1 cellular context compared by ENCODE assay signal in the genomic region with DNA sequence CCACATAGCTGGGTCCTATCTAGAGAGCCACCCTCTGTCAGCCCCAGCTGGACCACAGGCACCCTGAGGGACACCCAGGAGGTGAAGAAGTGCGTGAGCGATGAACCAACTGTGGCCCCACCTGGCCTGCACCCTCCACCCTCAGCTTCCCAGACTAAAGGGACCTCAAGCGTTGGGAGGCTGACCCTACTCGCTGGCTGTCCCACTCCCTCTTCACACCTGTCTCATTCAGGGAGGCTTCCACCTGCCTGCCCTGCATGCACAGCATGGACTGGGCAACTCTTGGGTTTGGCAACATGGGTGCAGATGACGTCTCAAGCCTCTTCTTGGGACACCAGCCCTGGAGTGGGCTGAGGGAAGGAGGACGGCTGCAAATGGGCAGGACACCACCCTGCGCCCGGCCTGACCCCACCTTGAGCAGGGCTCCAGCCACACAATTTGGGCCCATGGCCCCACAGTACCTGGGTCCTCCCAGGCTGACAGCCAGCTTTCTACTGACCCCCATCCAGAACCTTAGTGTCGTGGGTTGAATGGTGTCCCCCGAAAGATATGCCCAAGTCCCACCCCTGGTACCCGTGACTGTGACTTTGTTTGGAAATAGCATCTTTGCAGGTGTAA.
TF ChIP-seq lines count a peak whose summit lies in the region.

No MANE protein-coding gene starts in this region.

TF ChIP-seq in SK-N-SH, 30 proteins besides CTCF, POLR2A, EP300 and RAD21 (continued from another document):
- TF ChIP-seq, protein P1, sequence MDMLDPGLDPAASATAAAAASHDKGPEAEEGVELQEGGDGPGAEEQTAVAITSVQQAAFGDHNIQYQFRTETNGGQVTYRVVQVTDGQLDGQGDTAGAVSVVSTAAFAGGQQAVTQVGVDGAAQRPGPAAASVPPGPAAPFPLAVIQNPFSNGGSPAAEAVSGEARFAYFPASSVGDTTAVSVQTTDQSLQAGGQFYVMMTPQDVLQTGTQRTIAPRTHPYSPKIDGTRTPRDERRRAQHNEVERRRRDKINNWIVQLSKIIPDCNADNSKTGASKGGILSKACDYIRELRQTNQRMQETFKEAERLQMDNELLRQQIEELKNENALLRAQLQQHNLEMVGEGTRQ (IDR thresholded peaks at IDR 0.05; ENCODE audit: borderline replicate concordance, low read depth, low read length): no peak
- no peak for TF ChIP-seq FOSL2 (IDR thresholded peaks at IDR 0.05; ENCODE audit: borderline replicate concordance, low read depth)
- TF ChIP-seq, protein P2, sequence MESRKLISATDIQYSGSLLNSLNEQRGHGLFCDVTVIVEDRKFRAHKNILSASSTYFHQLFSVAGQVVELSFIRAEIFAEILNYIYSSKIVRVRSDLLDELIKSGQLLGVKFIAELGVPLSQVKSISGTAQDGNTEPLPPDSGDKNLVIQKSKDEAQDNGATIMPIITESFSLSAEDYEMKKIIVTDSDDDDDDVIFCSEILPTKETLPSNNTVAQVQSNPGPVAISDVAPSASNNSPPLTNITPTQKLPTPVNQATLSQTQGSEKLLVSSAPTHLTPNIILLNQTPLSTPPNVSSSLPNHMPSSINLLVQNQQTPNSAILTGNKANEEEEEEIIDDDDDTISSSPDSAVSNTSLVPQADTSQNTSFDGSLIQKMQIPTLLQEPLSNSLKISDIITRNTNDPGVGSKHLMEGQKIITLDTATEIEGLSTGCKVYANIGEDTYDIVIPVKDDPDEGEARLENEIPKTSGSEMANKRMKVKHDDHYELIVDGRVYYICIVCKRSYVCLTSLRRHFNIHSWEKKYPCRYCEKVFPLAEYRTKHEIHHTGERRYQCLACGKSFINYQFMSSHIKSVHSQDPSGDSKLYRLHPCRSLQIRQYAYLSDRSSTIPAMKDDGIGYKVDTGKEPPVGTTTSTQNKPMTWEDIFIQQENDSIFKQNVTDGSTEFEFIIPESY (IDR thresholded peaks at IDR 0.05; ENCODE audit: borderline replicate concordance, low read depth): no peak
- TF ChIP-seq FOXM1 (IDR thresholded peaks at IDR 0.05; ENCODE audit: low read depth): no peak
